ENCODE assay signal across 21 cellular contexts in the genomic region with DNA sequence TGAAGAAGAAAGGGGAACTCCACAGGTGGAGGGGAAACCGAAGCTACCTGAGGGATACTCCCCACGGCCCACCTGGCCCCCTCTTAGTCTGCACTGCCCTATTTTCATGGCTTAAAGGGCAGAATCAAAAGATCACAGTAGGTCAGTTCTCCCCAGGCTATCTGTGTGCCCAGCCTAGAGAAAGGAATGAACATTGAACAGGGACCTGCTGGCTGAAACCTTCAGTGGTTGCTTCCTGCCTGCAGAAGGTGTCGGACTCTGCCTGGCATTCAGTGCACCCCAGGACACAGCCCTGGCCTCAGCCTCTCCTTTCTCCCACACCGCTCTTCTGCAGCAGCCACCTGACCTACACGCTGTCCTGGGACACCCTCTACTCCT.
DNase-seq lines count a peak whose midpoint lies in the region; ATAC-seq, FAIRE-seq and TF ChIP-seq lines count a peak whose summit lies in the region.
"Had no signal": no experiment of that assay in that cellular context is flagged by ENCODE, and none has a peak within 500 bp of the region (broad histone marks: within the 10 kb centered on the region; RNA-seq: fewer than 3 reads in every experiment).

No MANE protein-coding gene starts in this region.

- H3K27me3 Mint-ChIP-seq in CD14-positive monocyte (ENCODE audit: low read depth in 3 of 3) (peaks cover 0 to 5% (median 0%) of the 10 kb centered on the region in 3 donors), chondrocyte (ENCODE audit: low read depth) (peaks cover 35% of the 10 kb centered on the region)
- H3K27me3 Mint-ChIP-seq in effector memory CD8-positive, alpha-beta T cell: no peaks in the 10 kb centered on the region

- H3K4me3 ChIP-seq in liver (ENCODE audit: low read depth in 1 of 3, low read length in 3 of 3) (no peak overlapping the region), small intestine (ENCODE audit: low read depth in 1 of 2, low read length in 2 of 2) (no peak overlapping the region), mesendoderm (ENCODE audit: low read length) (no peak overlapping the region)
- H3K4me3 ChIP-seq: SJCRH30 had no signal

- H2BK5ac ChIP-seq in mesendoderm (ENCODE audit: low read length): no peak overlapping the region

- no peaks in the 10 kb centered on the region for H3K36me3 ChIP-seq in liver (ENCODE audit: control insufficient read depth in 4 of 4, insufficient read depth in 3 of 4, low read depth in 1 of 4, low read length in 3 of 4)
- no peaks in the 10 kb centered on the region for H3K36me3 ChIP-seq in small intestine (ENCODE audit: control insufficient read depth in 2 of 2, insufficient read depth in 2 of 2, low read length in 2 of 2)
- H3K36me3 ChIP-seq in mesendoderm (ENCODE audit: control insufficient read depth, insufficient read depth, low read length): no peaks in the 10 kb centered on the region
- H3K36me3 ChIP-seq: SJCRH30 had no signal

- intact Hi-C loops in CD14-positive monocyte (cut with micrococcal nuclease): loop anchor here in 1 of 2 donors (10.0 kb wide), 1 partner anchor 122 kb away; no protein-coding TSS in a partner anchor

- no peak overlapping the region for H2BK120ac ChIP-seq in mesendoderm (ENCODE audit: low read depth, low read length)

- H3K79me1 ChIP-seq in mesendoderm (ENCODE audit: low read length): no peaks in the 10 kb centered on the region

- no peak overlapping the region for H3K18ac ChIP-seq in mesendoderm (ENCODE audit: low read length)

- H3K4me2 ChIP-seq in mesendoderm (ENCODE audit: low read length): no peak overlapping the region

- no peak overlapping the region for H4K8ac ChIP-seq in mesendoderm (ENCODE audit: low read depth, low read length)

- no peak overlapping the region for H2AK5ac ChIP-seq in mesendoderm (ENCODE audit: low read length)

- H3K9ac ChIP-seq in liver (ENCODE audit: low read depth in 1 of 2, low read length in 2 of 2): peak overlapping the region; percentile 4 to 59
- H3K9ac ChIP-seq in mesendoderm (ENCODE audit: low read length): no peak overlapping the region

- H3K4ac ChIP-seq in mesendoderm (ENCODE audit: low read depth, low read length): no peak overlapping the region

- H2BK15ac ChIP-seq in mesendoderm (replicated peaks; ENCODE audit: low read depth): no peak overlapping the region

- no peak for ATAC-seq in effector memory CD8-positive, alpha-beta T cell (replicated peaks)
- ATAC-seq: HCT116, Panc1 had no signal

- DNase-seq in CD14-positive monocyte (ENCODE audit: low spot score) (no peak), chondrocyte (ENCODE audit: low spot score) (peak; percentile 38), small intestine (peak; percentile 85), mesendoderm (no peak)
- DNase-seq in effector memory CD8-positive, alpha-beta T cell: no peak
- no peak for DNase-seq in activated CD4-positive, alpha-beta T cell treated with anti-CD3 and anti-CD28 coated beads for 48 hours
- DNase-seq: 8988T, AML-193, C1 segment of cervical spinal cord, EL, KG1, NCI-H1092, NCI-H1436 treated with DMSO at 0.1 percent for 48 hours, NCI-H1930, SJCRH30 had no signal

- peaks cover 0 to 7% (median 3%) of the 10 kb centered on the region in 7 donors for H3K9me3 Mint-ChIP-seq in CD14-positive monocyte
- H3K9me3 Mint-ChIP-seq in chondrocyte (ENCODE audit: low read depth): peaks cover 6% of the 10 kb centered on the region
- H3K9me3 Mint-ChIP-seq in effector memory CD8-positive, alpha-beta T cell: no peaks in the 10 kb centered on the region

- H3K27ac ChIP-seq in liver (ENCODE audit: low read depth in 1 of 2, low read length in 2 of 2) (peak overlapping the region; percentile 89 to 97), small intestine (ENCODE audit: low read depth in 1 of 2, low read length in 1 of 2) (peak overlapping the region; percentile 83 to 98), mesendoderm (ENCODE audit: low read depth, low read length) (no peak overlapping the region)
- H3K27ac ChIP-seq: SJCRH30 had no signal

- no peaks in the 10 kb centered on the region for H3K79me2 ChIP-seq in mesendoderm (ENCODE audit: control insufficient read depth, insufficient read depth, low read length)

- TF ChIP-seq CTCF in CD14-positive monocyte (IDR thresholded peaks at IDR 0.05) (no peak), chondrocyte (IDR thresholded peaks at IDR 0.05) (no peak), liver (IDR thresholded peaks at IDR 0.05; ENCODE audit: low read depth, low read length, missing input control) (no peak)

- peaks cover 29 to 40% of the 10 kb centered on the region in 2 donors for H3K36me3 Mint-ChIP-seq in CD14-positive monocyte
- peaks cover 3% of the 10 kb centered on the region for H3K36me3 Mint-ChIP-seq in chondrocyte (ENCODE audit: low read depth)
- no peaks in the 10 kb centered on the region for H3K36me3 Mint-ChIP-seq in effector memory CD8-positive, alpha-beta T cell (ENCODE audit: insufficient read depth)

- peaks cover 58% of the 10 kb centered on the region for H3K4me1 Mint-ChIP-seq in CD14-positive monocyte
- H3K4me1 Mint-ChIP-seq in chondrocyte (ENCODE audit: low read depth): peaks cover 13% of the 10 kb centered on the region
- H3K4me1 Mint-ChIP-seq in effector memory CD8-positive, alpha-beta T cell (ENCODE audit: low read depth in 2 of 2): peaks cover 8 to 10% of the 10 kb centered on the region in 2 donors

- H3K27ac Mint-ChIP-seq in CD14-positive monocyte: peak overlapping the region in 5 of 7 donors; percentile 21 to 65 (median 58)
- no peak overlapping the region for H3K27ac Mint-ChIP-seq in chondrocyte (ENCODE audit: unreplicated experiment)
- no peak overlapping the region for H3K27ac Mint-ChIP-seq in effector memory CD8-positive, alpha-beta T cell

- H3K56ac ChIP-seq in mesendoderm (ENCODE audit: low read length): no peak overlapping the region

- H4K5ac ChIP-seq in mesendoderm (ENCODE audit: low read length): no peak overlapping the region

- no peak for TF ChIP-seq RAD21 in liver (IDR thresholded peaks at IDR 0.05)

- H3K4me3 Mint-ChIP-seq in CD14-positive monocyte (no peak overlapping the region), chondrocyte (ENCODE audit: unreplicated experiment) (no peak overlapping the region)
- no peak overlapping the region for H3K4me3 Mint-ChIP-seq in effector memory CD8-positive, alpha-beta T cell

- 38% methylated on average over 5 of the region's 5 CpGs for WGBS in liver
- WGBS in small intestine, 3 donors: 34 to 65% (median 48%) methylated on average over 5 of the region's 5 CpGs
- WGBS in mesendoderm (ENCODE audit: extremely low coverage, insufficient coverage, low lambda C conversion rate): no CpG with 5 or more reads among the region's 5 CpGs

- H3K4me1 ChIP-seq in liver (ENCODE audit: control insufficient read depth in 4 of 4, insufficient read depth in 4 of 4, low read length in 3 of 4) (peaks cover 15 to 67% (median 33%) of the 10 kb centered on the region in 4 donors), small intestine (ENCODE audit: control insufficient read depth in 2 of 2, insufficient read depth in 1 of 2, low read depth in 1 of 2, low read length in 1 of 2) (peaks cover 6 to 8% of the 10 kb centered on the region in 2 donors), mesendoderm (ENCODE audit: control insufficient read depth, low read depth, low read length) (no peaks in the 10 kb centered on the region)

- no peak for FAIRE-seq in small intestine (lab: Jason Lieb, UNC)
- FAIRE-seq: D721Med, GM19239, H1 had no signal

- H3K27me3 ChIP-seq in liver (ENCODE audit: control insufficient read depth in 4 of 4, insufficient read depth in 4 of 4, low read length in 3 of 4): no peaks in the 10 kb centered on the region
- H3K27me3 ChIP-seq in small intestine (ENCODE audit: control insufficient read depth in 2 of 2, insufficient read depth in 2 of 2, low read length in 2 of 2): no peaks in the 10 kb centered on the region
- no peaks in the 10 kb centered on the region for H3K27me3 ChIP-seq in mesendoderm (ENCODE audit: insufficient read depth, low read length, poor library complexity)
- H3K27me3 ChIP-seq: SJCRH30 had no signal

- H3K23ac ChIP-seq in mesendoderm (ENCODE audit: low read length): no peak overlapping the region

- H3K9me3 ChIP-seq in liver (ENCODE audit: control insufficient read depth in 4 of 4, low read length in 3 of 4) (no peaks in the 10 kb centered on the region), small intestine (ENCODE audit: control insufficient read depth, low read depth) (no peaks in the 10 kb centered on the region)

TF ChIP-seq in liver, 16 proteins besides CTCF, POLR2A, EP300 and RAD21:
- TF ChIP-seq, protein P1, sequence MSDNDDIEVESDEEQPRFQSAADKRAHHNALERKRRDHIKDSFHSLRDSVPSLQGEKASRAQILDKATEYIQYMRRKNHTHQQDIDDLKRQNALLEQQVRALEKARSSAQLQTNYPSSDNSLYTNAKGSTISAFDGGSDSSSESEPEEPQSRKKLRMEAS (IDR thresholded peaks at IDR 0.05): peak; percentile 15
- peak; percentile 64 to 77 for TF ChIP-seq HNF4A (conservative IDR thresholded peaks at IDR 0.05)
- TF ChIP-seq TAF1 (conservative IDR thresholded peaks at IDR 0.05): no peak
- TF ChIP-seq NR2F2 (IDR thresholded peaks at IDR 0.05): no peak
- TF ChIP-seq, protein P2, sequence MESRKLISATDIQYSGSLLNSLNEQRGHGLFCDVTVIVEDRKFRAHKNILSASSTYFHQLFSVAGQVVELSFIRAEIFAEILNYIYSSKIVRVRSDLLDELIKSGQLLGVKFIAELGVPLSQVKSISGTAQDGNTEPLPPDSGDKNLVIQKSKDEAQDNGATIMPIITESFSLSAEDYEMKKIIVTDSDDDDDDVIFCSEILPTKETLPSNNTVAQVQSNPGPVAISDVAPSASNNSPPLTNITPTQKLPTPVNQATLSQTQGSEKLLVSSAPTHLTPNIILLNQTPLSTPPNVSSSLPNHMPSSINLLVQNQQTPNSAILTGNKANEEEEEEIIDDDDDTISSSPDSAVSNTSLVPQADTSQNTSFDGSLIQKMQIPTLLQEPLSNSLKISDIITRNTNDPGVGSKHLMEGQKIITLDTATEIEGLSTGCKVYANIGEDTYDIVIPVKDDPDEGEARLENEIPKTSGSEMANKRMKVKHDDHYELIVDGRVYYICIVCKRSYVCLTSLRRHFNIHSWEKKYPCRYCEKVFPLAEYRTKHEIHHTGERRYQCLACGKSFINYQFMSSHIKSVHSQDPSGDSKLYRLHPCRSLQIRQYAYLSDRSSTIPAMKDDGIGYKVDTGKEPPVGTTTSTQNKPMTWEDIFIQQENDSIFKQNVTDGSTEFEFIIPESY (IDR thresholded peaks at IDR 0.05): peak; percentile 17
- TF ChIP-seq RXRA (IDR thresholded peaks at IDR 0.05): peak; percentile 81 to 85
- no peak for TF ChIP-seq FOXA1 (IDR thresholded peaks at IDR 0.05)
- TF ChIP-seq YY1 (IDR thresholded peaks at IDR 0.05): peak; percentile 71
- TF ChIP-seq SP1 (IDR thresholded peaks at IDR 0.05): peak; percentile 91
- peak in 1 of 2 donors; percentile 13 for TF ChIP-seq JUND (IDR thresholded peaks at IDR 0.05)
- TF ChIP-seq GABPA (IDR thresholded peaks at IDR 0.05 in 1 of 2, conservative IDR thresholded peaks at IDR 0.05 in 1 of 2): no peak
- TF ChIP-seq EGR1 (IDR thresholded peaks at IDR 0.05; ENCODE audit: low read depth in 2 of 2): no peak

Comparison
In these comparisons a context has a peak if more than half of its experiments do, and no peak if none do; other contexts are left out.
1. DNase-seq: peak in chondrocyte (single experiment) and small intestine (single experiment); none in CD14-positive monocyte (single experiment), mesendoderm (single experiment), effector memory CD8-positive, alpha-beta T cell (0 of 3) and activated CD4-positive, alpha-beta T cell treated with anti-CD3 and anti-CD28 coated beads for 48 hours (single experiment).
2. H3K27ac Mint-ChIP-seq: peak in CD14-positive monocyte (5 of 7); none in chondrocyte (single experiment) and effector memory CD8-positive, alpha-beta T cell (0 of 2).